In genomic region chr3:13479582-13480339, GRCh38 we compare ENCODE assay signal across 8 cellular contexts. TPM values are rescaled to one million over a fixed set of nuclear protein-coding genes. Genes with fewer than 3 reads are reported as not detected.
DNase-seq lines count a peak whose midpoint lies in the region; ATAC-seq and TF ChIP-seq lines count a peak whose summit lies in the region.

HDAC11 (plus strand) TSS chr3:13480306; CDS start chr3:13480348, 42 bp downstream.

- no peaks in the 10 kb centered on the region for H4K20me1 ChIP-seq in BLaER1

- ATAC-seq in HG03460 (IDR thresholded peaks at IDR 0.05; ENCODE audit: unreplicated experiment) (peak; percentile 98), left lung (peak; percentile 97)

- H3K4me3 Mint-ChIP-seq in activated CD4-positive, alpha-beta T cell treated with anti-CD3 and anti-CD28 coated beads, Interleukin-2, amount 10 ng/mL, durations not matched to agents 7 days and 5 days, result peak within 1 kb of the TSS; percentile 90

- no peaks in the 10 kb centered on the region for H3K9me3 Mint-ChIP-seq in activated CD4-positive, alpha-beta T cell treated with anti-CD3 and anti-CD28 coated beads, Interleukin-2, amount 10 ng/mL, durations not matched to agents 7 days and 5 days

- peaks cover 55% of the 10 kb centered on the region for H3K4me1 ChIP-seq in BLaER1
- H3K4me1 ChIP-seq in left lung, result peaks cover 8 to 24% of the 10 kb centered on the region in 2 donors

- H3K27ac Mint-ChIP-seq in activated CD4-positive, alpha-beta T cell treated with anti-CD3 and anti-CD28 coated beads, Interleukin-2, amount 10 ng/mL, durations not matched to agents 7 days and 5 days, result peak within 1 kb of the TSS; percentile 92

- peak; percentile 99 for DNase-seq in GM19240 (ENCODE audit: insufficient read length, low spot score)
- DNase-seq in NCI-H524 treated with DMSO at 0.1 percent for 48 hours (lab: John Stamatoyannopoulos, UW), result peak; percentile 45
- DNase-seq in activated CD4-positive, alpha-beta T cell treated with anti-CD3 and anti-CD28 coated beads, Interleukin-2, amount 10 ng/mL, durations not matched to agents 7 days and 5 days, result peak; percentile 99
- peak; percentile 29 for DNase-seq in cortex of kidney (lab: John Stamatoyannopoulos, UW)
- DNase-seq in left lung, result peak; percentile 100
- peak; percentile 94 for DNase-seq in stimulated activated CD4-positive, alpha-beta T cell treated with anti-CD3 and anti-CD28 coated beads, Interleukin-2, amount 100 ng/mL, for 4 hours (ENCODE audit: low read depth)

- CTCF ChIA-PET in activated CD4-positive, alpha-beta T cell treated with anti-CD3 and anti-CD28 coated beads, Interleukin-2, amount 10 ng/mL, durations not matched to agents 7 days and 5 days (lab: Charles Lee), result interaction anchor here (0.6 to 3.1 kb wide), 9 partner anchors 8 to 388 kb away, joined by 3 to 21 read pairs (median 3); no protein-coding TSS in a partner anchor

- peaks cover 2% of the 10 kb centered on the region for H3K27me3 Mint-ChIP-seq in activated CD4-positive, alpha-beta T cell treated with anti-CD3 and anti-CD28 coated beads, Interleukin-2, amount 10 ng/mL, durations not matched to agents 7 days and 5 days

- no peaks in the 10 kb centered on the region for H3K36me3 ChIP-seq in BLaER1
- no peaks in the 10 kb centered on the region for H3K36me3 ChIP-seq in left lung

- H3K36me3 Mint-ChIP-seq in activated CD4-positive, alpha-beta T cell treated with anti-CD3 and anti-CD28 coated beads, Interleukin-2, amount 10 ng/mL, durations not matched to agents 7 days and 5 days (ENCODE audit: low read depth), result no peaks in the 10 kb centered on the region

- intact Hi-C loops in left lung (cut with DNase I), result no loop called here

- peak within 1 kb of the TSS; percentile 97 for H3K4me2 ChIP-seq in BLaER1

- H3K27ac ChIP-seq in BLaER1 (peak within 1 kb of the TSS; percentile 90), left lung (peak within 1 kb of the TSS; percentile 80 to 87)

- H3K9me3 ChIP-seq in BLaER1 (no peaks in the 10 kb centered on the region), left lung (no peaks in the 10 kb centered on the region)

- peak within 1 kb of the TSS; percentile 87 for H3K9ac ChIP-seq in BLaER1

- peak within 1 kb of the TSS; percentile 76 for H3K4me3 ChIP-seq in BLaER1
- peak within 1 kb of the TSS; percentile 60 to 85 for H3K4me3 ChIP-seq in left lung

- H3K27me3 ChIP-seq in BLaER1 (no peaks in the 10 kb centered on the region), left lung (peaks cover 0 to 2% of the 10 kb centered on the region in 2 donors)

- peak; percentile 10 to 32 for TF ChIP-seq CTCF in left lung (IDR thresholded peaks at IDR 0.05)

- POLR2A ChIA-PET in activated CD4-positive, alpha-beta T cell treated with anti-CD3 and anti-CD28 coated beads, Interleukin-2, amount 10 ng/mL, durations not matched to agents 7 days and 5 days (lab: Charles Lee), result no interaction called here

- peaks cover 14% of the 10 kb centered on the region for H3K4me1 Mint-ChIP-seq in activated CD4-positive, alpha-beta T cell treated with anti-CD3 and anti-CD28 coated beads, Interleukin-2, amount 10 ng/mL, durations not matched to agents 7 days and 5 days

RNA-seq across cellular contexts. Expression of gene HDAC11, which starts in this region (rescaled TPM):
- total RNA-seq in activated CD4-positive, alpha-beta T cell treated with anti-CD3 and anti-CD28 coated beads, Interleukin-2, amount 10 ng/mL, durations not matched to agents 7 days and 5 days, result 1 to 10 TPM; 1.6 to 2.3 TPM
- total RNA-seq in left lung, result 10 to 100 TPM; 14.0 to 22.0 TPM

Comparison
In these comparisons a context has a peak if more than half of its experiments do, and no peak if none do; other contexts are left out.
1. Peak in every context shown above with its lines: DNase-seq, ATAC-seq, H3K4me3 ChIP-seq and H3K27ac ChIP-seq.
2. RNA of gene HDAC11 (total RNA-seq): 14.0 to 22.0 TPM in left lung; 1.6 to 2.3 TPM in activated CD4-positive, alpha-beta T cell treated with anti-CD3 and anti-CD28 coated beads, Interleukin-2, amount 10 ng/mL, durations not matched to agents 7 days and 5 days; every median in the first group is over 4 times any median in the second.
3. DNase-seq: peak in every context shown above with its lines; median percentile 100 in left lung; 99 in GM19240; 99 in activated CD4-positive, alpha-beta T cell treated with anti-CD3 and anti-CD28 coated beads, Interleukin-2, amount 10 ng/mL, durations not matched to agents 7 days and 5 days; 94 in stimulated activated CD4-positive, alpha-beta T cell treated with anti-CD3 and anti-CD28 coated beads, Interleukin-2, amount 100 ng/mL, for 4 hours; 45 in NCI-H524 treated with DMSO at 0.1 percent for 48 hours; 29 in cortex of kidney.